In genomic region chr10:132761395-132762060, GRCh38 we compare ENCODE assay signal across 31 cellular contexts. TPM values are rescaled to one million over a fixed set of nuclear protein-coding genes. Genes with fewer than 3 reads are reported as not detected.
"Had no signal": no experiment of that assay in that cellular context is flagged by ENCODE, and none has a peak within 500 bp of the region (broad histone marks: within the 10 kb centered on the region; RNA-seq: fewer than 3 reads in every experiment).

No MANE protein-coding gene starts in this region.

- H3K4me3 Mint-ChIP-seq: immature natural killer cell; naive thymus-derived CD8-positive, alpha-beta T cell; nephron; neural crest cell; stimulated activated effector memory CD8-positive, alpha-beta T cell treated with anti-CD3 and anti-CD28 coated beads, Interleukin-12 subunit alpha, Interleukin-12 subunit beta, amount 100 ng/mL, for 72 hours; stimulated activated naive CD8-positive, alpha-beta T cell treated with anti-CD3 and anti-CD28 coated beads, Interleukin-15, Interleukin-2, amounts not matched to agents 100 ng/mL and 50 ng/mL, for 24 hours; type B pancreatic cell had no signal

- H3K9me3 ChIP-seq: left lung, lower lobe of right lung, pancreas, prostate gland, sigmoid colon, spleen, suprapubic skin, thoracic aorta, tibial nerve, uterus had no signal

- H3K27ac Mint-ChIP-seq: nephron; stimulated activated effector memory CD8-positive, alpha-beta T cell treated with anti-CD3 and anti-CD28 coated beads, Interleukin-12 subunit alpha, Interleukin-12 subunit beta, amount 100 ng/mL, for 72 hours; stimulated activated naive CD8-positive, alpha-beta T cell treated with anti-CD3 and anti-CD28 coated beads, Interleukin-15, Interleukin-2, amounts not matched to agents 100 ng/mL and 50 ng/mL, for 24 hours; type B pancreatic cell had no signal

- H3K4me3 ChIP-seq: left lung, lower lobe of right lung, pancreas, prostate gland, sigmoid colon, spleen, suprapubic skin, thoracic aorta, tibial nerve, uterus had no signal

- DNase-seq: immature natural killer cell; kidney; left colon; left lung; lower lobe of right lung; mammary epithelial cell; mesenchymal stem cell; naive thymus-derived CD8-positive, alpha-beta T cell; pancreas; retina; right cardiac atrium; sigmoid colon; small intestine; spleen; stimulated activated naive CD4-positive, alpha-beta T cell; uterus had no signal

- H3K4me1 ChIP-seq: left lung, lower lobe of right lung, pancreas, prostate gland, sigmoid colon, suprapubic skin, tibial nerve, uterus had no signal

- H3K4me1 Mint-ChIP-seq: nephron, neural crest cell had no signal

- H3K27ac ChIP-seq: left lung, lower lobe of right lung, pancreas, prostate gland, sigmoid colon, spleen, suprapubic skin, thoracic aorta, tibial nerve, uterus had no signal

- FAIRE-seq: islet of Langerhans, kidney, pancreas, small intestine had no signal

- H3K27me3 Mint-ChIP-seq: naive thymus-derived CD8-positive, alpha-beta T cell; stimulated activated naive CD8-positive, alpha-beta T cell treated with anti-CD3 and anti-CD28 coated beads, Interleukin-15, Interleukin-2, amounts not matched to agents 100 ng/mL and 50 ng/mL, for 24 hours had no signal

- H3K36me3 Mint-ChIP-seq: stimulated activated effector memory CD8-positive, alpha-beta T cell treated with anti-CD3 and anti-CD28 coated beads, Interleukin-12 subunit alpha, Interleukin-12 subunit beta, amount 100 ng/mL, for 72 hours had no signal

- H3K27me3 ChIP-seq: left lung, pancreas, sigmoid colon, spleen, suprapubic skin, tibial nerve, uterus had no signal

- H3K36me3 ChIP-seq: uterus had no signal

- ATAC-seq: left colon; naive thymus-derived CD8-positive, alpha-beta T cell; pancreas; right cardiac atrium; stimulated activated effector memory CD8-positive, alpha-beta T cell treated with anti-CD3 and anti-CD28 coated beads, Interleukin-12 subunit alpha, Interleukin-12 subunit beta, amount 100 ng/mL, for 72 hours had no signal

- H3K9me3 Mint-ChIP-seq: immature natural killer cell; naive thymus-derived CD8-positive, alpha-beta T cell; stimulated activated effector memory CD8-positive, alpha-beta T cell treated with anti-CD3 and anti-CD28 coated beads, Interleukin-12 subunit alpha, Interleukin-12 subunit beta, amount 100 ng/mL, for 72 hours; stimulated activated naive CD8-positive, alpha-beta T cell treated with anti-CD3 and anti-CD28 coated beads, Interleukin-15, Interleukin-2, amounts not matched to agents 100 ng/mL and 50 ng/mL, for 24 hours; type B pancreatic cell had no signal

RNA-seq across cellular contexts. Expression of gene NKX6-2, which starts 24.4 kb away (rescaled TPM):
- total RNA-seq: left colon; left lung; liver; lower lobe of right lung; mammary epithelial cell; mucosa of gallbladder; naive thymus-derived CD8-positive, alpha-beta T cell; neural crest cell; osteoblast; right cardiac atrium; sigmoid colon; spleen; subcutaneous adipose tissue; suprapubic skin; ureter had no signal
- polyA plus RNA-seq: immature natural killer cell, mammary epithelial cell had no signal
